8 cellular contexts compared by ENCODE assay signal in the genomic region with DNA sequence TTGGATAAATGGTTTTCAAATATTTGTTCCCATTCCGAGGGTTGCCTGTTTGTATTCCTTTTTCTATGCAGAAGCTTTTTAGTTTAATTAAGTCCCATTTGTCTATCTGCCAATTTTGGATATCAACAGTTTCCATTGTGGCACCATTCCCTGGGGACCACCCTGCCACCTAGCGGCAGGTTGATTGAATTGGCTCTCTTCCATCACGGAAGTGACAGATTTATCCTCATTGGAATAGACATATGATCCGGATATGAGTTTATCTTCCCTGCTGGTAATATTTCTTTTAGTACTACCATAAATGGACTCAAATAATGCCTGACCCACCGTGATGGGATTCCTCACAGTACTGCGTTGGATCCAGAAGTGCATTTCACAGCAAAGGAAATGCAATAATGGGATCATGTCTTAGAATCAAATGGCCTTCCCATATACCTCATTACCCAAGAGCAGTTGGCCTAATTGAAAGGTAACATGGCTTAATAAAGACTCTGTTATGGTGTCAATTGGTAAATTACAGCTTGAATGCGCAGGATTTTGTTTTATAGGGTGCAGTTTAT.
DNase-seq lines count a peak whose midpoint lies in the region; ATAC-seq lines count a peak whose summit lies in the region.

No MANE protein-coding gene starts in this region.

- no peak for ATAC-seq in GM19455 (IDR thresholded peaks at IDR 0.05; ENCODE audit: unreplicated experiment)
- no peak for ATAC-seq in HG03175 (IDR thresholded peaks at IDR 0.05; ENCODE audit: unreplicated experiment)
- no peak for ATAC-seq in activated T-cell treated with anti-CD3 and anti-CD28 coated beads, Interleukin-2, amount 50 U/mL, for 4 hours

- no peaks in the 10 kb centered on the region for H3K4me1 Mint-ChIP-seq in activated CD4-positive, alpha-beta memory T cell treated with anti-CD3 and anti-CD28 coated beads for 36 hours (ENCODE audit: low read depth)
- H3K4me1 Mint-ChIP-seq in activated CD4-positive, alpha-beta memory T cell treated with anti-CD3 and anti-CD28 coated beads, Interleukin-2, amount 10 ng/mL, durations not matched to agents 7 days and 5 days, result no peaks in the 10 kb centered on the region
- H3K4me1 Mint-ChIP-seq in activated T-cell treated with anti-CD3 and anti-CD28 coated beads, Interleukin-2, amount 50 U/mL, for 4 hours (ENCODE audit: low read depth), result no peaks in the 10 kb centered on the region

- H3K27ac Mint-ChIP-seq in activated CD4-positive, alpha-beta memory T cell treated with anti-CD3 and anti-CD28 coated beads for 36 hours, result no peak overlapping the region
- no peak overlapping the region for H3K27ac Mint-ChIP-seq in activated CD4-positive, alpha-beta memory T cell treated with anti-CD3 and anti-CD28 coated beads, Interleukin-2, amount 10 ng/mL, durations not matched to agents 7 days and 5 days

- H3K4me3 Mint-ChIP-seq in activated CD4-positive, alpha-beta memory T cell treated with anti-CD3 and anti-CD28 coated beads for 36 hours, result no peak overlapping the region
- no peak overlapping the region for H3K4me3 Mint-ChIP-seq in activated CD4-positive, alpha-beta memory T cell treated with anti-CD3 and anti-CD28 coated beads, Interleukin-2, amount 10 ng/mL, durations not matched to agents 7 days and 5 days
- no peak overlapping the region for H3K4me3 Mint-ChIP-seq in activated T-cell treated with anti-CD3 and anti-CD28 coated beads, Interleukin-2, amount 50 U/mL, for 4 hours

- H3K36me3 ChIP-seq in SJSA1, result no peaks in the 10 kb centered on the region

- POLR2A ChIA-PET in activated CD4-positive, alpha-beta memory T cell treated with anti-CD3 and anti-CD28 coated beads for 36 hours (lab: Charles Lee), result no interaction called here
- POLR2A ChIA-PET in activated CD4-positive, alpha-beta memory T cell treated with anti-CD3 and anti-CD28 coated beads, Interleukin-2, amount 10 ng/mL, durations not matched to agents 7 days and 5 days (lab: Charles Lee), result no interaction called here

- no peak overlapping the region for H3K4me3 ChIP-seq in SJSA1

- H3K4me1 ChIP-seq in SJSA1 (replicated peaks), result no peaks in the 10 kb centered on the region

- intact Hi-C loops in activated CD4-positive, alpha-beta memory T cell treated with anti-CD3 and anti-CD28 coated beads for 36 hours (cut with micrococcal nuclease), result loop anchor here (10.0 kb wide), 1 partner anchor 330 kb away; the partner anchor contains the start of gene BMP2

- no peak overlapping the region for H3K27ac ChIP-seq in SJSA1

- peaks cover 13% of the 10 kb centered on the region for H3K9me3 Mint-ChIP-seq in activated CD4-positive, alpha-beta memory T cell treated with anti-CD3 and anti-CD28 coated beads for 36 hours
- H3K9me3 Mint-ChIP-seq in activated CD4-positive, alpha-beta memory T cell treated with anti-CD3 and anti-CD28 coated beads, Interleukin-2, amount 10 ng/mL, durations not matched to agents 7 days and 5 days, result peaks cover 11% of the 10 kb centered on the region
- peaks cover 13% of the 10 kb centered on the region for H3K9me3 Mint-ChIP-seq in activated T-cell treated with anti-CD3 and anti-CD28 coated beads, Interleukin-2, amount 50 U/mL, for 4 hours

- no peaks in the 10 kb centered on the region for H3K36me3 Mint-ChIP-seq in activated CD4-positive, alpha-beta memory T cell treated with anti-CD3 and anti-CD28 coated beads for 36 hours
- H3K36me3 Mint-ChIP-seq in activated CD4-positive, alpha-beta memory T cell treated with anti-CD3 and anti-CD28 coated beads, Interleukin-2, amount 10 ng/mL, durations not matched to agents 7 days and 5 days (ENCODE audit: low read depth), result no peaks in the 10 kb centered on the region
- H3K36me3 Mint-ChIP-seq in activated T-cell treated with anti-CD3 and anti-CD28 coated beads, Interleukin-2, amount 50 U/mL, for 4 hours (ENCODE audit: insufficient read depth), result no peaks in the 10 kb centered on the region

- CTCF ChIA-PET in activated CD4-positive, alpha-beta memory T cell treated with anti-CD3 and anti-CD28 coated beads for 36 hours (lab: Charles Lee), result no interaction called here
- CTCF ChIA-PET in activated CD4-positive, alpha-beta memory T cell treated with anti-CD3 and anti-CD28 coated beads, Interleukin-2, amount 10 ng/mL, durations not matched to agents 7 days and 5 days (lab: Charles Lee), result no interaction called here

- H3K27me3 ChIP-seq in SJSA1 (replicated peaks), result no peaks in the 10 kb centered on the region

- peak; percentile 13 for DNase-seq in activated CD4-positive, alpha-beta memory T cell treated with anti-CD3 and anti-CD28 coated beads for 36 hours
- no peak for DNase-seq in activated CD4-positive, alpha-beta memory T cell treated with anti-CD3 and anti-CD28 coated beads, Interleukin-2, amount 10 ng/mL, durations not matched to agents 7 days and 5 days
- DNase-seq in LoVo (ENCODE audit: low spot score) (peak; percentile 23), SJSA1 (ENCODE audit: low read depth in 1 of 2, low spot score in 2 of 2) (peak; percentile 3 to 35), hippocampal formation (lab: John Stamatoyannopoulos, UW) (peak; percentile 2 to 7)
- DNase-seq in activated T-cell treated with anti-CD3 and anti-CD28 coated beads, Interleukin-2, amount 50 U/mL, for 4 hours, result no peak

- no peaks in the 10 kb centered on the region for H3K9me3 ChIP-seq in SJSA1 (replicated peaks)

- no peaks in the 10 kb centered on the region for H3K27me3 Mint-ChIP-seq in activated CD4-positive, alpha-beta memory T cell treated with anti-CD3 and anti-CD28 coated beads for 36 hours
- H3K27me3 Mint-ChIP-seq in activated CD4-positive, alpha-beta memory T cell treated with anti-CD3 and anti-CD28 coated beads, Interleukin-2, amount 10 ng/mL, durations not matched to agents 7 days and 5 days, result no peaks in the 10 kb centered on the region
- no peaks in the 10 kb centered on the region for H3K27me3 Mint-ChIP-seq in activated T-cell treated with anti-CD3 and anti-CD28 coated beads, Interleukin-2, amount 50 U/mL, for 4 hours (ENCODE audit: low read depth)

Comparison
In these comparisons a context has a peak if more than half of its experiments do, and no peak if none do; other contexts are left out.
1. DNase-seq: peak in activated CD4-positive, alpha-beta memory T cell treated with anti-CD3 and anti-CD28 coated beads for 36 hours (single experiment), LoVo (single experiment), SJSA1 (2 of 2) and hippocampal formation (2 of 2); none in activated CD4-positive, alpha-beta memory T cell treated with anti-CD3 and anti-CD28 coated beads, Interleukin-2, amount 10 ng/mL, durations not matched to agents 7 days and 5 days (single experiment) and activated T-cell treated with anti-CD3 and anti-CD28 coated beads, Interleukin-2, amount 50 U/mL, for 4 hours (single experiment).